In genomic region chr9:109166171-109166770, GRCh38 we compare ENCODE assay signal across 15 cellular contexts. TPM values are rescaled to one million over a fixed set of nuclear protein-coding genes. Genes with fewer than 3 reads are reported as not detected.
DNase-seq lines count a peak whose midpoint lies in the region; TF ChIP-seq lines count a peak whose summit lies in the region.
"Had no signal": no experiment of that assay in that cellular context is flagged by ENCODE, and none has a peak within 500 bp of the region (broad histone marks: within the 10 kb centered on the region; RNA-seq: fewer than 3 reads in every experiment).

No MANE protein-coding gene starts in this region.

- no peak overlapping the region for H4K91ac ChIP-seq in neuronal stem cell (ENCODE audit: low read depth, low read length, poor library complexity)

- TF ChIP-seq POLR2A in esophagus muscularis mucosa (IDR thresholded peaks at IDR 0.05; ENCODE audit: low read depth) = no peak

- TF ChIP-seq CTCF in esophagus muscularis mucosa (IDR thresholded peaks at IDR 0.05) = no peak

- DNase-seq in ELF-1 (ENCODE audit: low read depth, low spot score) (peak; percentile 14), NCI-H69 (lab: John Stamatoyannopoulos, UW) (peak; percentile 96), esophagus muscularis mucosa (ENCODE audit: extremely low spot score) (no peak), neuronal stem cell (ENCODE audit: low spot score) (peak; percentile 74), NCI-H526 (lab: John Stamatoyannopoulos, UW) (no peak), GF-D8 (lab: John Stamatoyannopoulos, UW) (no peak), cortex of kidney (lab: John Stamatoyannopoulos, UW) (no peak), NCI-H510A treated with DMSO at 0.1 percent for 48 hours (lab: John Stamatoyannopoulos, UW) (no peak)
- DNase-seq: activated CD4-positive, CD25-positive, alpha-beta regulatory T cell; activated CD8-positive, alpha-beta memory T cell treated with anti-CD3 and anti-CD28 coated beads, Interleukin-2, amount 10 ng/mL, durations not matched to agents 7 days and 5 days; activated naive CD4-positive, alpha-beta T cell treated with Interleukin-2 at 50 U/mL for 16 hours; esophagus squamous epithelium; lower lobe of right lung; OCI-M1 had no signal

- no peak overlapping the region for H2AFZ ChIP-seq in neuronal stem cell (ENCODE audit: low read length)

- H2BK15ac ChIP-seq in neuronal stem cell (ENCODE audit: low read length) = peak overlapping the region; percentile 64

- no peak overlapping the region for H3K14ac ChIP-seq in neuronal stem cell (ENCODE audit: low read length)

- no peak overlapping the region for H2BK12ac ChIP-seq in neuronal stem cell (ENCODE audit: low read length)

- H2BK5ac ChIP-seq in neuronal stem cell (ENCODE audit: low read length) = no peak overlapping the region

- WGBS in esophagus muscularis mucosa = 83% methylated on average over 16 of the region's 16 CpGs
- no CpG with 5 or more reads among the region's 16 CpGs for WGBS in neuronal stem cell (ENCODE audit: extremely low coverage in 2 of 2, insufficient read length in 2 of 2, insufficient replicate concordance in 1 of 2), 2 donors

- H3K9ac ChIP-seq in neuronal stem cell (ENCODE audit: low read depth, low read length, poor library complexity) = no peak overlapping the region

- no peak overlapping the region for H2BK120ac ChIP-seq in neuronal stem cell (ENCODE audit: low read depth, low read length)

- H3K79me1 ChIP-seq in neuronal stem cell (ENCODE audit: low read depth, low read length) = no peaks in the 10 kb centered on the region

- no peak overlapping the region for H3K23ac ChIP-seq in neuronal stem cell (ENCODE audit: low read depth, low read length, poor library complexity)

- no peak overlapping the region for H4K8ac ChIP-seq in neuronal stem cell (ENCODE audit: low read depth, low read length)

- no peak overlapping the region for H3K4ac ChIP-seq in neuronal stem cell (ENCODE audit: low read length)

- peak overlapping the region; percentile 89 for H3K4me2 ChIP-seq in neuronal stem cell (ENCODE audit: insufficient read depth, low read length, poor library complexity, severe bottlenecking)

- intact Hi-C loops in esophagus muscularis mucosa (cut with DNase I) = no loop called here

- peaks cover 0 to 16% (median 11%) of the 10 kb centered on the region in 4 donors for H3K4me1 ChIP-seq in esophagus muscularis mucosa
- peaks cover 6 to 13% of the 10 kb centered on the region in 2 donors for H3K4me1 ChIP-seq in neuronal stem cell (ENCODE audit: control insufficient read depth in 2 of 2, insufficient read depth in 1 of 2, low read depth in 1 of 2, low read length in 2 of 2)
- H3K4me1 ChIP-seq: lower lobe of right lung had no signal

- peaks cover 0 to 21% (median 0%) of the 10 kb centered on the region in 4 donors for H3K27me3 ChIP-seq in esophagus muscularis mucosa
- H3K27me3 ChIP-seq in neuronal stem cell (ENCODE audit: control insufficient read depth in 3 of 3, insufficient read depth in 3 of 3, low read depth in 1 of 3, low read length in 3 of 3) = peaks cover 0 to 82% (median 12%) of the 10 kb centered on the region in 3 experiments

- H3K4me3 ChIP-seq in esophagus muscularis mucosa (peak overlapping the region; percentile 49 to 64 (median 52)), neuronal stem cell (ENCODE audit: low read length in 2 of 2) (peak overlapping the region; percentile 34 to 80)
- H3K4me3 ChIP-seq: lower lobe of right lung, SK-N-MC had no signal

- peak overlapping the region; percentile 79 for H3K18ac ChIP-seq in neuronal stem cell (ENCODE audit: low read length)

- peak overlapping the region; percentile 27 for H2AK5ac ChIP-seq in neuronal stem cell (ENCODE audit: low read depth, low read length)

- H3K9me3 ChIP-seq in esophagus muscularis mucosa (no peaks in the 10 kb centered on the region), neuronal stem cell (replicated peaks in 1 of 2; ENCODE audit: control insufficient read depth in 2 of 2, insufficient read depth in 1 of 2, low read depth in 1 of 2, low read length in 2 of 2) (peaks cover 5 to 20% of the 10 kb centered on the region in 2 donors)
- H3K9me3 ChIP-seq: esophagus squamous epithelium, lower lobe of right lung had no signal

- no peaks in the 10 kb centered on the region for H3K36me3 ChIP-seq in esophagus muscularis mucosa
- H3K36me3 ChIP-seq in neuronal stem cell (replicated peaks in 1 of 2; ENCODE audit: control insufficient read depth in 2 of 2, insufficient read depth in 2 of 2, low read length in 2 of 2) = no peaks in the 10 kb centered on the region
- H3K36me3 ChIP-seq: esophagus squamous epithelium, lower lobe of right lung had no signal

- no peak for TF ChIP-seq EP300 in esophagus muscularis mucosa (IDR thresholded peaks at IDR 0.05)

- H3K27ac ChIP-seq in esophagus muscularis mucosa (replicated peaks in 1 of 4) = no peak overlapping the region
- no peak overlapping the region for H3K27ac ChIP-seq in neuronal stem cell (replicated peaks; ENCODE audit: low read length)
- H3K27ac ChIP-seq: esophagus squamous epithelium, lower lobe of right lung, SK-N-MC had no signal

RNA-seq across cellular contexts. Expression of gene FRRS1L, which starts 0.8 kb away (rescaled TPM):
- 1 to 10 TPM; 2.5 to 7.6 (median 5.3) TPM for total RNA-seq in esophagus muscularis mucosa
- polyA plus RNA-seq in neuronal stem cell (2013, experiment 1 of 2) = 3.4 TPM
- polyA plus RNA-seq in neuronal stem cell (2013, experiment 2 of 2) = 3.5 TPM
- total RNA-seq: activated CD8-positive, alpha-beta memory T cell treated with anti-CD3 and anti-CD28 coated beads, Interleukin-2, amount 10 ng/mL, durations not matched to agents 7 days and 5 days had no signal

RNA-seq across cellular contexts. Expression of gene TMEM245, which starts 46.5 kb away (rescaled TPM):
- total RNA-seq in esophagus muscularis mucosa = 100 to 1,000 TPM; 109 to 192 (median 137) TPM
- 46.2 TPM for polyA plus RNA-seq in neuronal stem cell (2013, experiment 1 of 2)
- polyA plus RNA-seq in neuronal stem cell (2013, experiment 2 of 2) = 48.0 TPM

Comparison
In these comparisons a context has a peak if more than half of its experiments do, and no peak if none do; other contexts are left out.
1. DNase-seq: peak in ELF-1 (single experiment), NCI-H69 (single experiment) and neuronal stem cell (single experiment); none in esophagus muscularis mucosa (single experiment), NCI-H526 (0 of 2), GF-D8 (single experiment), cortex of kidney (single experiment) and NCI-H510A treated with DMSO at 0.1 percent for 48 hours (single experiment).